In genomic region chr18:76126327-76126726, GRCh38 we compare ENCODE assay signal across 15 cellular contexts.
DNase-seq lines count a peak whose midpoint lies in the region; ATAC-seq and TF ChIP-seq lines count a peak whose summit lies in the region.
"Had no signal": no experiment of that assay in that cellular context is flagged by ENCODE, and none has a peak within 500 bp of the region (broad histone marks: within the 10 kb centered on the region; RNA-seq: fewer than 3 reads in every experiment).

No MANE protein-coding gene starts in this region.

- ATAC-seq in CD4-positive, alpha-beta T cell (ENCODE audit: poor library complexity) = no peak
- no peak for ATAC-seq in left colon

- no peaks in the 10 kb centered on the region for H3K27me3 ChIP-seq in CD4-positive, alpha-beta T cell (ENCODE audit: control insufficient read depth, insufficient read depth, low read length)

- H3K9me3 Mint-ChIP-seq in endothelial cell (ENCODE audit: unreplicated experiment) (no peaks in the 10 kb centered on the region), nephron progenitor cell (peaks cover 3% of the 10 kb centered on the region)
- H3K9me3 Mint-ChIP-seq in CD4-positive, alpha-beta T cell = no peaks in the 10 kb centered on the region
- H3K9me3 Mint-ChIP-seq: activated naive CD4-positive, alpha-beta T cell treated with anti-CD3 and anti-CD28 coated beads, Interleukin-2, amount 50 U/mL, for 24 hours had no signal

- H3K4me3 Mint-ChIP-seq in endothelial cell (ENCODE audit: unreplicated experiment) (no peak overlapping the region), nephron progenitor cell (no peak overlapping the region)
- H3K4me3 Mint-ChIP-seq in CD4-positive, alpha-beta T cell = no peak overlapping the region
- H3K4me3 Mint-ChIP-seq: activated naive CD4-positive, alpha-beta T cell treated with anti-CD3 and anti-CD28 coated beads, Interleukin-2, amount 50 U/mL, for 24 hours had no signal

- no peak overlapping the region for H3K27ac ChIP-seq in CD4-positive, alpha-beta T cell (ENCODE audit: low read depth, low read length)
- H3K27ac ChIP-seq: SK-N-MC had no signal

- TF ChIP-seq CTCF in endothelial cell (IDR thresholded peaks at IDR 0.05; ENCODE audit: unreplicated experiment) (no peak), nephron progenitor cell (IDR thresholded peaks at IDR 0.05) (no peak)
- TF ChIP-seq CTCF in CD4-positive, alpha-beta T cell (IDR thresholded peaks at IDR 0.05) = no peak

- H3K27ac Mint-ChIP-seq in endothelial cell (ENCODE audit: unreplicated experiment) (no peak overlapping the region), nephron progenitor cell (no peak overlapping the region)
- no peak overlapping the region for H3K27ac Mint-ChIP-seq in CD4-positive, alpha-beta T cell
- H3K27ac Mint-ChIP-seq: activated naive CD4-positive, alpha-beta T cell treated with anti-CD3 and anti-CD28 coated beads, Interleukin-2, amount 50 U/mL, for 24 hours had no signal

- POLR2A ChIA-PET in CD4-positive, alpha-beta T cell (lab: Charles Lee) = no interaction called here

- no peaks in the 10 kb centered on the region for H3K4me1 Mint-ChIP-seq in endothelial cell (ENCODE audit: unreplicated experiment)
- H3K4me1 Mint-ChIP-seq in nephron progenitor cell = peaks cover 3% of the 10 kb centered on the region
- no peaks in the 10 kb centered on the region for H3K4me1 Mint-ChIP-seq in CD4-positive, alpha-beta T cell (ENCODE audit: low read depth)
- H3K4me1 Mint-ChIP-seq: activated naive CD4-positive, alpha-beta T cell treated with anti-CD3 and anti-CD28 coated beads, Interleukin-2, amount 50 U/mL, for 24 hours had no signal

- H3K27me3 Mint-ChIP-seq in endothelial cell (ENCODE audit: unreplicated experiment) (peaks cover 3% of the 10 kb centered on the region), nephron progenitor cell (ENCODE audit: low read depth, poor library complexity) (peaks cover 10% of the 10 kb centered on the region)
- peaks cover 4% of the 10 kb centered on the region for H3K27me3 Mint-ChIP-seq in CD4-positive, alpha-beta T cell

- no peaks in the 10 kb centered on the region for H3K9me3 ChIP-seq in CD4-positive, alpha-beta T cell (ENCODE audit: control insufficient read depth, low read length)

- H3K36me3 Mint-ChIP-seq in endothelial cell (ENCODE audit: low read depth, unreplicated experiment) = no peaks in the 10 kb centered on the region
- no peaks in the 10 kb centered on the region for H3K36me3 Mint-ChIP-seq in nephron progenitor cell (ENCODE audit: low read depth)
- no peaks in the 10 kb centered on the region for H3K36me3 Mint-ChIP-seq in CD4-positive, alpha-beta T cell (ENCODE audit: low read depth)
- H3K36me3 Mint-ChIP-seq: activated naive CD4-positive, alpha-beta T cell treated with anti-CD3 and anti-CD28 coated beads, Interleukin-2, amount 50 U/mL, for 24 hours had no signal

- CTCF ChIA-PET in CD4-positive, alpha-beta T cell (lab: Charles Lee) = no interaction called here

- intact Hi-C loops in CD4-positive, alpha-beta T cell (cut with DNase I, micrococcal nuclease) = no loop called here
- intact Hi-C loops in left colon (cut with DNase I, micrococcal nuclease) = no loop called here

- DNase-seq in ELF-1 (ENCODE audit: low read depth, low spot score) = peak; percentile 37
- peak; percentile 62 for DNase-seq in NCI-H146 (lab: John Stamatoyannopoulos, UW)
- DNase-seq in endothelial cell (ENCODE audit: low spot score) = peak; percentile 15
- peak; percentile 21 for DNase-seq in nephron progenitor cell
- no peak for DNase-seq in NK-92 (lab: John Stamatoyannopoulos, UW; ENCODE audit: unreplicated experiment)
- DNase-seq in CD4-positive, alpha-beta T cell = no peak
- no peak for DNase-seq in left colon
- DNase-seq: C1 segment of cervical spinal cord; effector memory CD4-positive, alpha-beta T cell; foreskin fibroblast; KBM-7; NCI-H1694 treated with DMSO at 0.1 percent for 48 hours; stimulated activated CD4-positive, alpha-beta T cell treated with anti-CD3 and anti-CD28 coated beads, Interleukin-2, amount 100 ng/mL, for 48 hours had no signal

Comparison
In these comparisons a context has a peak if more than half of its experiments do, and no peak if none do; other contexts are left out.
1. DNase-seq: peak in ELF-1 (single experiment), NCI-H146 (single experiment), endothelial cell (single experiment) and nephron progenitor cell (single experiment); none in NK-92 (single experiment), CD4-positive, alpha-beta T cell (0 of 10) and left colon (0 of 2).